Comparison of ENCODE assay signal across 15 cellular contexts in genomic region chr1:227785812-227786608, GRCh38. TPM values are rescaled to one million over a fixed set of nuclear protein-coding genes. Genes with fewer than 3 reads are reported as not detected.
DNase-seq lines count a peak whose midpoint lies in the region; ATAC-seq lines count a peak whose summit lies in the region.
"Had no signal": no experiment of that assay in that cellular context is flagged by ENCODE, and none has a peak within 500 bp of the region (broad histone marks: within the 10 kb centered on the region; RNA-seq: fewer than 3 reads in every experiment).

No MANE protein-coding gene starts in this region.

- no peaks in the 10 kb centered on the region for H3K9me3 Mint-ChIP-seq in activated CD4-positive, alpha-beta memory T cell treated with anti-CD3 and anti-CD28 coated beads, Interleukin-2, amount 10 ng/mL, durations not matched to agents 7 days and 5 days
- H3K9me3 Mint-ChIP-seq in activated CD4-positive, alpha-beta memory T cell treated with anti-CD3 and anti-CD28 coated beads for 36 hours = no peaks in the 10 kb centered on the region

- CTCF ChIA-PET in activated CD4-positive, alpha-beta memory T cell treated with anti-CD3 and anti-CD28 coated beads, Interleukin-2, amount 10 ng/mL, durations not matched to agents 7 days and 5 days (lab: Charles Lee) = no interaction called here
- CTCF ChIA-PET in activated CD4-positive, alpha-beta memory T cell treated with anti-CD3 and anti-CD28 coated beads for 36 hours (lab: Charles Lee) = interaction anchor here (1.0 to 2.8 kb wide), 2 partner anchors 24 to 168 kb away, joined by 3 to 17 read pairs; no protein-coding TSS in a partner anchor

- peaks cover 11% of the 10 kb centered on the region for H3K36me3 Mint-ChIP-seq in activated CD4-positive, alpha-beta memory T cell treated with anti-CD3 and anti-CD28 coated beads, Interleukin-2, amount 10 ng/mL, durations not matched to agents 7 days and 5 days (ENCODE audit: low read depth)
- no peaks in the 10 kb centered on the region for H3K36me3 Mint-ChIP-seq in activated CD4-positive, alpha-beta memory T cell treated with anti-CD3 and anti-CD28 coated beads for 36 hours

- H3K4me1 Mint-ChIP-seq in activated CD4-positive, alpha-beta memory T cell treated with anti-CD3 and anti-CD28 coated beads, Interleukin-2, amount 10 ng/mL, durations not matched to agents 7 days and 5 days = peaks cover 13% of the 10 kb centered on the region
- peaks cover 11% of the 10 kb centered on the region for H3K4me1 Mint-ChIP-seq in activated CD4-positive, alpha-beta memory T cell treated with anti-CD3 and anti-CD28 coated beads for 36 hours (ENCODE audit: low read depth)

- H3K4me3 Mint-ChIP-seq in activated CD4-positive, alpha-beta memory T cell treated with anti-CD3 and anti-CD28 coated beads, Interleukin-2, amount 10 ng/mL, durations not matched to agents 7 days and 5 days = peak overlapping the region; percentile 13
- no peak overlapping the region for H3K4me3 Mint-ChIP-seq in activated CD4-positive, alpha-beta memory T cell treated with anti-CD3 and anti-CD28 coated beads for 36 hours

- POLR2A ChIA-PET in activated CD4-positive, alpha-beta memory T cell treated with anti-CD3 and anti-CD28 coated beads, Interleukin-2, amount 10 ng/mL, durations not matched to agents 7 days and 5 days (lab: Charles Lee) = no interaction called here
- POLR2A ChIA-PET in activated CD4-positive, alpha-beta memory T cell treated with anti-CD3 and anti-CD28 coated beads for 36 hours (lab: Charles Lee) = no interaction called here

- peaks cover 5% of the 10 kb centered on the region for H3K27me3 Mint-ChIP-seq in activated CD4-positive, alpha-beta memory T cell treated with anti-CD3 and anti-CD28 coated beads, Interleukin-2, amount 10 ng/mL, durations not matched to agents 7 days and 5 days
- H3K27me3 Mint-ChIP-seq in activated CD4-positive, alpha-beta memory T cell treated with anti-CD3 and anti-CD28 coated beads for 36 hours = no peaks in the 10 kb centered on the region

- intact Hi-C loops in activated CD4-positive, alpha-beta memory T cell treated with anti-CD3 and anti-CD28 coated beads for 36 hours (cut with micrococcal nuclease) = loop anchor here (5.0 kb wide), 1 partner anchor 296 kb away; the partner anchor contains the start of gene ARF1

- ATAC-seq in HG03039 (IDR thresholded peaks at IDR 0.05; ENCODE audit: unreplicated experiment) = no peak
- ATAC-seq: foreskin keratinocyte had no signal

- no peak for DNase-seq in activated CD4-positive, alpha-beta memory T cell treated with anti-CD3 and anti-CD28 coated beads, Interleukin-2, amount 10 ng/mL, durations not matched to agents 7 days and 5 days
- DNase-seq in activated CD4-positive, alpha-beta memory T cell treated with anti-CD3 and anti-CD28 coated beads for 36 hours = no peak
- DNase-seq in NCI-H69 (lab: John Stamatoyannopoulos, UW) (peak; percentile 36), iPS-NIHi11 (ENCODE audit: low spot score) (peak; percentile 8), NCI-H1436 (lab: John Stamatoyannopoulos, UW) (no peak), NCI-H526 treated with DMSO at 0.1 percent for 48 hours (lab: John Stamatoyannopoulos, UW) (no peak)
- DNase-seq in stimulated activated CD8-positive, alpha-beta memory T cell treated with anti-CD3 and anti-CD28 coated beads, Interleukin-4, amount 100 ng/mL, for 48 hours = peak; percentile 23
- DNase-seq: activated gamma-delta T cell treated with Interleukin-2 at 50 U/mL for 16 hours, foreskin keratinocyte, GF-D8, kidney glomerular epithelial cell, NCI-H510A had no signal

- no peak overlapping the region for H3K27ac Mint-ChIP-seq in activated CD4-positive, alpha-beta memory T cell treated with anti-CD3 and anti-CD28 coated beads, Interleukin-2, amount 10 ng/mL, durations not matched to agents 7 days and 5 days
- no peak overlapping the region for H3K27ac Mint-ChIP-seq in activated CD4-positive, alpha-beta memory T cell treated with anti-CD3 and anti-CD28 coated beads for 36 hours

RNA-seq across cellular contexts. Expression of gene PRSS38, which starts 29.5 kb away (rescaled TPM):
- not detected for total RNA-seq in activated CD4-positive, alpha-beta memory T cell treated with anti-CD3 and anti-CD28 coated beads, Interleukin-2, amount 10 ng/mL, durations not matched to agents 7 days and 5 days
- not detected for total RNA-seq in activated CD4-positive, alpha-beta memory T cell treated with anti-CD3 and anti-CD28 coated beads for 36 hours
- total RNA-seq: dermis microvascular lymphatic vessel endothelial cell, foreskin keratinocyte, temporal lobe had no signal

RNA-seq across cellular contexts. Expression of gene SNAP47, which starts 50.8 kb away (rescaled TPM):
- 10 to 100 TPM; 55.3 to 59.4 TPM for total RNA-seq in activated CD4-positive, alpha-beta memory T cell treated with anti-CD3 and anti-CD28 coated beads, Interleukin-2, amount 10 ng/mL, durations not matched to agents 7 days and 5 days
- 10 to 100 TPM; 30.9 to 32.5 TPM for total RNA-seq in activated CD4-positive, alpha-beta memory T cell treated with anti-CD3 and anti-CD28 coated beads for 36 hours

RNA-seq across cellular contexts. Expression of gene JMJD4, which starts 50.9 kb away (rescaled TPM):
- 10 to 100 TPM; 23.7 to 25.0 TPM for total RNA-seq in activated CD4-positive, alpha-beta memory T cell treated with anti-CD3 and anti-CD28 coated beads, Interleukin-2, amount 10 ng/mL, durations not matched to agents 7 days and 5 days
- 10 to 100 TPM; 15.2 to 16.1 TPM for total RNA-seq in activated CD4-positive, alpha-beta memory T cell treated with anti-CD3 and anti-CD28 coated beads for 36 hours

Comparison
In these comparisons a context has a peak if more than half of its experiments do, and no peak if none do; other contexts are left out.
1. DNase-seq: peak in NCI-H69 (single experiment), iPS-NIHi11 (single experiment) and stimulated activated CD8-positive, alpha-beta memory T cell treated with anti-CD3 and anti-CD28 coated beads, Interleukin-4, amount 100 ng/mL, for 48 hours (single experiment); none in activated CD4-positive, alpha-beta memory T cell treated with anti-CD3 and anti-CD28 coated beads, Interleukin-2, amount 10 ng/mL, durations not matched to agents 7 days and 5 days (single experiment), activated CD4-positive, alpha-beta memory T cell treated with anti-CD3 and anti-CD28 coated beads for 36 hours (single experiment), NCI-H1436 (single experiment) and NCI-H526 treated with DMSO at 0.1 percent for 48 hours (single experiment).